In the genomic region with DNA sequence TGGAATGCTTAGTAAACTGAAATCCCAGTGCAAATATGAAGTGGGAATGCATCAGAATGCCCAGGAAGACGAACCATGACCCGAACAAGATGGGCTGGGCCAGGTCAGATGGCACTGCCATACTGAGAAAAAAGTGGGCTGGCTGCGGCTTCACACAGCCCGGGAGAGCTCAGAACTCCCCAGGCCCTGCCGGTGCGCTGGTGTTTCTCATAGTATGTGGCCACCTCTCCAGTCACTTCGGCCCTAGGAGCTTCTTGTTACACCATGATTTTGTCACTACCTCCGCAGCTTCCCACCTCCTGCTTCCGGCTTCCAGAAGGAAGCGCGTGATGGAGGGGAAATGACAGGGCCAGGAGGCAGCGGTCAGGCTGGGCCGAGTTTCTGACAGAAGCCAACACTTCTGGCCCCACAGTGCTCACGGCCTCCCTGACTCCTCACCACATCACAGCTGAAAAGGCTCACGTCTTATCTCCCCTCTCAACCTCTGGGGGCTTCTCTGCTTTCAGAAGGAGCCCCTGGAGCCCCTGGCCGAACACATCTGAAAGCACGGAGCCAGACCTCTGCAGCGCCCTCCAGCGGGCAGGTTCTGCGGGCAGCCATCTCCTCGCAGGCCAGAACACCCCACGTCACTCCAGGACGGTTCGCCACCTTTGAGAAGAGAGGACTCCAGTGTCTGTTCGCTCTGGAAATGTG, we compare ENCODE assay signal across 9 cellular contexts. TPM values are rescaled to one million over a fixed set of nuclear protein-coding genes. Genes with fewer than 3 reads are reported as not detected.
DNase-seq lines count a peak whose midpoint lies in the region; ATAC-seq and TF ChIP-seq lines count a peak whose summit lies in the region.
"Had no signal": no experiment of that assay in that cellular context is flagged by ENCODE, and none has a peak within 500 bp of the region (broad histone marks: within the 10 kb centered on the region; RNA-seq: fewer than 3 reads in every experiment).

No MANE protein-coding gene starts in this region.

- peak overlapping the region; percentile 96 for H3K27ac Mint-ChIP-seq in activated T-helper 1 cell treated with anti-CD3 and anti-CD28 coated beads, Interleukin-12 subunit alpha, Interleukin-12 subunit beta, Interleukin-2, Interleukin-4 antibody, amounts not matched to agents 30 ng/mL and 10 ng/mL and 1 ng/mL, durations not matched to agents 14 hours and 24 hours and 36 hours

- intact Hi-C loops in activated T-helper 1 cell treated with anti-CD3 and anti-CD28 coated beads, Interleukin-12 subunit alpha, Interleukin-12 subunit beta, Interleukin-2, Interleukin-4 antibody, amounts not matched to agents 30 ng/mL and 10 ng/mL and 1 ng/mL, durations not matched to agents 14 hours and 24 hours and 36 hours (cut with micrococcal nuclease) = loop anchor here (5.0 to 10.0 kb wide), 7 partner anchors 36 to 811 kb away; partner anchors contain the start of gene AJUBA
- intact Hi-C loops in left colon (cut with DNase I, micrococcal nuclease) (loop anchor here in 1 of 2 donors (10.0 kb wide), 2 partner anchors 174 to 266 kb away; partner anchors contain the start of gene MRPL52), testis (cut with DNase I; ENCODE audit: low total_unique reads) (loop anchor here (5.0 kb wide), 1 partner anchor 171 kb away; no protein-coding TSS in a partner anchor)

- no peaks in the 10 kb centered on the region for H3K9me3 Mint-ChIP-seq in activated T-helper 1 cell treated with anti-CD3 and anti-CD28 coated beads, Interleukin-12 subunit alpha, Interleukin-12 subunit beta, Interleukin-2, Interleukin-4 antibody, amounts not matched to agents 30 ng/mL and 10 ng/mL and 1 ng/mL, durations not matched to agents 14 hours and 24 hours and 36 hours

- H3K4me3 Mint-ChIP-seq in activated T-helper 1 cell treated with anti-CD3 and anti-CD28 coated beads, Interleukin-12 subunit alpha, Interleukin-12 subunit beta, Interleukin-2, Interleukin-4 antibody, amounts not matched to agents 30 ng/mL and 10 ng/mL and 1 ng/mL, durations not matched to agents 14 hours and 24 hours and 36 hours = peak overlapping the region; percentile 83

- ATAC-seq in left colon = peak; percentile 10
- no peak for ATAC-seq in HG02870 (IDR thresholded peaks at IDR 0.05; ENCODE audit: unreplicated experiment)

- TF ChIP-seq CTCF in testis (IDR thresholded peaks at IDR 0.05) = peak in 1 of 3 experiments; percentile 28

- no peaks in the 10 kb centered on the region for H3K9me3 ChIP-seq in testis

- H3K27me3 Mint-ChIP-seq in activated T-helper 1 cell treated with anti-CD3 and anti-CD28 coated beads, Interleukin-12 subunit alpha, Interleukin-12 subunit beta, Interleukin-2, Interleukin-4 antibody, amounts not matched to agents 30 ng/mL and 10 ng/mL and 1 ng/mL, durations not matched to agents 14 hours and 24 hours and 36 hours (ENCODE audit: insufficient read depth) = peaks cover 2% of the 10 kb centered on the region

- no peak for TF ChIP-seq POLR2A in testis (IDR thresholded peaks at IDR 0.05)

- no peak overlapping the region for H3K4me3 ChIP-seq in testis

- H3K36me3 ChIP-seq in testis (ENCODE audit: low read depth, missing control alignments) = no peaks in the 10 kb centered on the region

- no peaks in the 10 kb centered on the region for H3K27me3 ChIP-seq in testis

- 61 to 72% methylated on average over 24 to 25 of the region's 25 CpGs for WGBS in testis, 2 donors

- DNase-seq in activated T-cell treated with anti-CD3 and anti-CD28 coated beads for 1 hour (ENCODE audit: low read depth) (peak; percentile 56), activated T-cell treated with anti-CD3 and anti-CD28 coated beads for 4 hours (no peak), left colon (peak in 1 of 2 donors; percentile 52), testis (peak; percentile 68), COLO668 (lab: John Stamatoyannopoulos, UW; ENCODE audit: unreplicated experiment) (no peak), amniotic stem cell (lab: John Stamatoyannopoulos, UW) (no peak)
- DNase-seq in activated T-helper 1 cell treated with anti-CD3 and anti-CD28 coated beads, Interleukin-12 subunit alpha, Interleukin-12 subunit beta, Interleukin-2, Interleukin-4 antibody, amounts not matched to agents 30 ng/mL and 10 ng/mL and 1 ng/mL, durations not matched to agents 14 hours and 24 hours and 36 hours (ENCODE audit: low spot score) = no peak

- H3K4me1 Mint-ChIP-seq in activated T-helper 1 cell treated with anti-CD3 and anti-CD28 coated beads, Interleukin-12 subunit alpha, Interleukin-12 subunit beta, Interleukin-2, Interleukin-4 antibody, amounts not matched to agents 30 ng/mL and 10 ng/mL and 1 ng/mL, durations not matched to agents 14 hours and 24 hours and 36 hours (ENCODE audit: low read depth) = peaks cover 91% of the 10 kb centered on the region

- H3K36me3 Mint-ChIP-seq in activated T-helper 1 cell treated with anti-CD3 and anti-CD28 coated beads, Interleukin-12 subunit alpha, Interleukin-12 subunit beta, Interleukin-2, Interleukin-4 antibody, amounts not matched to agents 30 ng/mL and 10 ng/mL and 1 ng/mL, durations not matched to agents 14 hours and 24 hours and 36 hours (ENCODE audit: low read depth) = peaks cover 13% of the 10 kb centered on the region

- H3K4me1 ChIP-seq in testis = no peaks in the 10 kb centered on the region

- no peak overlapping the region for H3K27ac ChIP-seq in testis
- H3K27ac ChIP-seq: C4-2B had no signal

RNA-seq across cellular contexts. Expression of gene DAD1, which starts 30.7 kb away (rescaled TPM):
- total RNA-seq in activated T-helper 1 cell treated with anti-CD3 and anti-CD28 coated beads, Interleukin-12 subunit alpha, Interleukin-12 subunit beta, Interleukin-2, Interleukin-4 antibody, amounts not matched to agents 30 ng/mL and 10 ng/mL and 1 ng/mL, durations not matched to agents 14 hours and 24 hours and 36 hours = 228 and 229 TPM in 2 replicates
- total RNA-seq in left colon = 100 to 1,000 TPM; 139 to 142 TPM
- 100 to 1,000 TPM; 209 to 235 TPM for total RNA-seq in testis
- polyA plus RNA-seq in testis (ENCODE audit: insufficient read depth, low read depth, low replicate concordance) = 350 TPM

RNA-seq across cellular contexts. Expression of gene ABHD4, which starts 39.7 kb away (rescaled TPM):
- 13.2 and 13.6 TPM in 2 replicates for total RNA-seq in activated T-helper 1 cell treated with anti-CD3 and anti-CD28 coated beads, Interleukin-12 subunit alpha, Interleukin-12 subunit beta, Interleukin-2, Interleukin-4 antibody, amounts not matched to agents 30 ng/mL and 10 ng/mL and 1 ng/mL, durations not matched to agents 14 hours and 24 hours and 36 hours
- 10 to 100 TPM; 16.9 to 19.5 TPM for total RNA-seq in left colon
- total RNA-seq in testis = 100 to 1,000 TPM; 122 to 158 TPM
- 111 TPM for polyA plus RNA-seq in testis (ENCODE audit: insufficient read depth, low read depth, low replicate concordance)

Comparison
In these comparisons a context has a peak if more than half of its experiments do, and no peak if none do; other contexts are left out.
1. DNase-seq: peak in activated T-cell treated with anti-CD3 and anti-CD28 coated beads for 1 hour (single experiment) and testis (single experiment); none in activated T-cell treated with anti-CD3 and anti-CD28 coated beads for 4 hours (single experiment), activated T-helper 1 cell treated with anti-CD3 and anti-CD28 coated beads, Interleukin-12 subunit alpha, Interleukin-12 subunit beta, Interleukin-2, Interleukin-4 antibody, amounts not matched to agents 30 ng/mL and 10 ng/mL and 1 ng/mL, durations not matched to agents 14 hours and 24 hours and 36 hours (single experiment), COLO668 (single experiment) and amniotic stem cell (single experiment).